In the genomic region with DNA sequence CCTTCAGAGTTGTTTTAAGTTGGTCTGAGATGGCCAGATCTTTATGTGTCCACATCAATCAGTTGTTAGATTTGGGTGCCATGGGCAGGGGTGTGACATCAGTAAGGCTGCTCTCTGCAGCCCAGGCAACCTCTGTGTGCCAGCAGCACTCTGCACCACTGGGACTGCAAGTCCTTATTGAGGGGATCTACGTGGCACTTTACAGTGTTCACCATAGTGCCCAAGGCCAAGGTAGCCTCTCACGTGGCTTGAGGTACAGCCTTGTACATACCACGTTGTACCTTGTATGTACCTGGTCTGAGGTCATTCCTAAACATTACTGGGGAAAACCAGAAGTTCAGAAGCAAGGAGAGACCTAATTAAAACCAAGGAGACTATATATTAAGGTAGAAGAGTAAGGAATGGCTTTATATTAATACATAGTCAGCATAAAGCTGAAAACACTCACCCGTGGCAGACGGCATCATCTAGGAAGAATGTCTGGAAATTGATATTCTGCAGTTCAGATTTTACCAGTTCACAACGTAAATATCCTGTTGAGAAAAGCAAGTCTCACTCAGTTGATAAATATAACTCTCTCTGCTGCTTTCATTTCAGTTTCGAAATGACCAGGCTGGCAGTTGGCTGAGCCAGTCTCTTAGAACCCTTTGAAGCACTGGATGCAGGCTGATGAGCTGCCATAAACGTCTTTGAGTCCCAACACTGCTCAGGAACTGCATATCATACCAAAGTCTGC, we compare ENCODE assay signal across 13 cellular contexts.
DNase-seq lines count a peak whose midpoint lies in the region; ATAC-seq and TF ChIP-seq lines count a peak whose summit lies in the region.
"Had no signal": no experiment of that assay in that cellular context is flagged by ENCODE, and none has a peak within 500 bp of the region (broad histone marks: within the 10 kb centered on the region; RNA-seq: fewer than 3 reads in every experiment).

No MANE protein-coding gene starts in this region.

- ATAC-seq in GM19397 (IDR thresholded peaks at IDR 0.05; ENCODE audit: unreplicated experiment) (peak; percentile 73), HG03066 (IDR thresholded peaks at IDR 0.05; ENCODE audit: low read depth, unreplicated experiment) (peak; percentile 68), body of pancreas (no peak)
- ATAC-seq: left lobe of liver had no signal

- H3K9me3 ChIP-seq in body of pancreas = no peaks in the 10 kb centered on the region

- H3K4me3 Mint-ChIP-seq in activated T-helper 2 cell treated with anti-CD3 and anti-CD28 coated beads, Interferon-gamma antibody, Interleukin-2, Interleukin-4, amounts not matched to agents 10 μg/mL and 5 μg/mL and 100 μg/mL, durations not matched to agents 14 hours and 24 hours and 36 hours (ENCODE audit: low read depth) = no peak overlapping the region

- TF ChIP-seq CTCF in GM12865 (IDR thresholded peaks at IDR 0.05; ENCODE audit: insufficient read depth, low read depth, low read length, missing control alignments) (no peak), body of pancreas (IDR thresholded peaks at IDR 0.05) (no peak)

- H3K27ac ChIP-seq in body of pancreas = no peak overlapping the region
- H3K27ac ChIP-seq: WERI-Rb-1 had no signal

- H3K9me3 Mint-ChIP-seq in activated T-helper 2 cell treated with anti-CD3 and anti-CD28 coated beads, Interferon-gamma antibody, Interleukin-2, Interleukin-4, amounts not matched to agents 10 μg/mL and 5 μg/mL and 100 μg/mL, durations not matched to agents 14 hours and 24 hours and 36 hours = no peaks in the 10 kb centered on the region

- peak overlapping the region; percentile 38 for H3K4me3 ChIP-seq in GM12865 (ENCODE audit: low read depth, low read length)
- no peak overlapping the region for H3K4me3 ChIP-seq in body of pancreas
- H3K4me3 ChIP-seq: dorsolateral prefrontal cortex had no signal

- H3K4me1 ChIP-seq in body of pancreas = no peaks in the 10 kb centered on the region

- intact Hi-C loops in activated T-helper 2 cell treated with anti-CD3 and anti-CD28 coated beads, Interferon-gamma antibody, Interleukin-2, Interleukin-4, amounts not matched to agents 10 μg/mL and 5 μg/mL and 100 μg/mL, durations not matched to agents 14 hours and 24 hours and 36 hours (cut with micrococcal nuclease) = no loop called here
- intact Hi-C loops in body of pancreas (cut with DNase I) = no loop called here

- WGBS in body of pancreas, 2 donors = 69 to 73% methylated on average over 8 of the region's 8 CpGs

- peak; percentile 86 for DNase-seq in GM12865 (ENCODE audit: low read depth)
- DNase-seq in activated T-helper 2 cell treated with anti-CD3 and anti-CD28 coated beads, Interferon-gamma antibody, Interleukin-2, Interleukin-4, amounts not matched to agents 10 μg/mL and 5 μg/mL and 100 μg/mL, durations not matched to agents 14 hours and 24 hours and 36 hours (ENCODE audit: low spot score) = no peak
- DNase-seq in central memory CD4-positive, alpha-beta T cell = no peak
- DNase-seq in body of pancreas = no peak
- DNase-seq in NCI-H524 (lab: John Stamatoyannopoulos, UW) = no peak
- no peak for DNase-seq in SHP77 (lab: John Stamatoyannopoulos, UW)
- DNase-seq: dorsolateral prefrontal cortex, GDM1, NCI-H146, WERI-Rb-1 had no signal

- peaks cover 19% of the 10 kb centered on the region for H3K36me3 Mint-ChIP-seq in activated T-helper 2 cell treated with anti-CD3 and anti-CD28 coated beads, Interferon-gamma antibody, Interleukin-2, Interleukin-4, amounts not matched to agents 10 μg/mL and 5 μg/mL and 100 μg/mL, durations not matched to agents 14 hours and 24 hours and 36 hours (ENCODE audit: low read depth)

- no peaks in the 10 kb centered on the region for H3K27me3 Mint-ChIP-seq in activated T-helper 2 cell treated with anti-CD3 and anti-CD28 coated beads, Interferon-gamma antibody, Interleukin-2, Interleukin-4, amounts not matched to agents 10 μg/mL and 5 μg/mL and 100 μg/mL, durations not matched to agents 14 hours and 24 hours and 36 hours (ENCODE audit: low read depth)

- peaks cover 48% of the 10 kb centered on the region for H3K4me1 Mint-ChIP-seq in activated T-helper 2 cell treated with anti-CD3 and anti-CD28 coated beads, Interferon-gamma antibody, Interleukin-2, Interleukin-4, amounts not matched to agents 10 μg/mL and 5 μg/mL and 100 μg/mL, durations not matched to agents 14 hours and 24 hours and 36 hours (ENCODE audit: low read depth)

- H3K36me3 ChIP-seq in body of pancreas (replicated peaks in 1 of 2; ENCODE audit: insufficient read depth in 1 of 2, low read depth in 2 of 2) = no peaks in the 10 kb centered on the region
- H3K36me3 ChIP-seq: WERI-Rb-1 had no signal

- H3K27me3 ChIP-seq in body of pancreas = no peaks in the 10 kb centered on the region
- H3K27me3 ChIP-seq: dorsolateral prefrontal cortex had no signal

- H3K27ac Mint-ChIP-seq in activated T-helper 2 cell treated with anti-CD3 and anti-CD28 coated beads, Interferon-gamma antibody, Interleukin-2, Interleukin-4, amounts not matched to agents 10 μg/mL and 5 μg/mL and 100 μg/mL, durations not matched to agents 14 hours and 24 hours and 36 hours = peak overlapping the region; percentile 4

- no peak for TF ChIP-seq POLR2A in body of pancreas (IDR thresholded peaks at IDR 0.05)
